In the genomic region with DNA sequence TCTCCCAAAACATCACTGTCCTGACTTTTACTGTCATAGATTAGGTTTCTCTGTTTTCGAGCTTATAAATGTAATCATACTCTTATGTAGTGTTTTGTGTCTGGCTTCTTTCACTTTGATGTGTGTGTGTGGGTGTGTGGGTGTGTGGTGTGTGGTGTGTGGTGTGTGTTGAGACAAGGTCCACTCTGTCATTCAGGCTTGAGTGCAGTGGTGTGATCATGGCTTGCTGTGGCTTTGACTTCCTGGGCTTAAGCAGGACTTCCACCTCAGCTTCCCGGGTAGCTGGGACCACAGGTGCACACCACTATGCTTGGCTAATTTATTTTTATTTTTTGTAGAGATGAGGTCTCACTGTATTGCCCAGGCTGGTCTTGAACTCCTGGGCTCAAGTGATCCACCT, we compare ENCODE assay signal across 10 cellular contexts. TPM values are rescaled to one million over a fixed set of nuclear protein-coding genes. Genes with fewer than 3 reads are reported as not detected.
A peak's percentile ranks its signal among the peaks of the same experiment; 100 is the strongest.
DNase-seq lines count a peak whose midpoint lies in the region; ATAC-seq and TF ChIP-seq lines count a peak whose summit lies in the region.
"Had no signal": no experiment of that assay in that cellular context is flagged by ENCODE, and none has a peak within 500 bp of the region (broad histone marks: within the 10 kb centered on the region; RNA-seq: fewer than 3 reads in every experiment).

No MANE protein-coding gene starts in this region.

- ATAC-seq in HG02610 (IDR thresholded peaks at IDR 0.05; ENCODE audit: unreplicated experiment) (peak; percentile 47), naive B cell (ENCODE audit: low read depth in 2 of 2) (peak in 1 of 2 donors; percentile 23), aorta (ENCODE audit: low FRiP score) (no peak)

- no peaks in the 10 kb centered on the region for H3K9me3 ChIP-seq in CD8-positive, alpha-beta memory T cell (ENCODE audit: low read length)
- H3K9me3 ChIP-seq in aorta (ENCODE audit: control insufficient read depth, low read length) (no peaks in the 10 kb centered on the region), MG63 (no peaks in the 10 kb centered on the region), uterus (no peaks in the 10 kb centered on the region)
- H3K9me3 ChIP-seq: right lobe of liver had no signal

- no peak overlapping the region for H3K27ac ChIP-seq in CD8-positive, alpha-beta memory T cell (ENCODE audit: low read depth, low read length)
- H3K27ac ChIP-seq in aorta (ENCODE audit: low read depth in 1 of 2, low read length in 2 of 2) (no peak overlapping the region), uterus (no peak overlapping the region)
- H3K27ac ChIP-seq: C4-2B, right lobe of liver had no signal

- peaks cover 7% of the 10 kb centered on the region for H3K4me1 ChIP-seq in CD8-positive, alpha-beta memory T cell (ENCODE audit: insufficient read depth, low read length)
- H3K4me1 ChIP-seq in aorta (ENCODE audit: control insufficient read depth in 1 of 2, insufficient read depth in 2 of 2, low read length in 2 of 2) (peaks cover 2 to 5% of the 10 kb centered on the region in 2 donors), uterus (peaks cover 0 to 17% of the 10 kb centered on the region in 2 donors)
- H3K4me1 ChIP-seq: right lobe of liver had no signal

- intact Hi-C loops in aorta (cut with DNase I): no loop called here
- intact Hi-C loops in uterus (cut with DNase I; ENCODE audit: low total_unique reads): no loop called here

- no peaks in the 10 kb centered on the region for H3K9me3 Mint-ChIP-seq in CD8-positive, alpha-beta memory T cell
- no peaks in the 10 kb centered on the region for H3K9me3 Mint-ChIP-seq in activated CD4-positive, alpha-beta memory T cell treated with anti-CD3 and anti-CD28 coated beads, Interleukin-2, amount 10 ng/mL, durations not matched to agents 7 days and 5 days
- no peaks in the 10 kb centered on the region for H3K9me3 Mint-ChIP-seq in naive B cell

- 82 to 90% methylated on average over 2 of the region's 2 CpGs for WGBS in aorta, 2 donors

- H3K27me3 Mint-ChIP-seq in CD8-positive, alpha-beta memory T cell: no peaks in the 10 kb centered on the region
- no peaks in the 10 kb centered on the region for H3K27me3 Mint-ChIP-seq in activated CD4-positive, alpha-beta memory T cell treated with anti-CD3 and anti-CD28 coated beads, Interleukin-2, amount 10 ng/mL, durations not matched to agents 7 days and 5 days
- H3K27me3 Mint-ChIP-seq in naive B cell: no peaks in the 10 kb centered on the region

- CTCF ChIA-PET in CD8-positive, alpha-beta memory T cell (lab: Charles Lee): interaction anchor here (1.8 kb wide), 1 partner anchor 60 kb away, joined by 6 read pairs; a partner anchor contains a TSS
- CTCF ChIA-PET in activated CD4-positive, alpha-beta memory T cell treated with anti-CD3 and anti-CD28 coated beads, Interleukin-2, amount 10 ng/mL, durations not matched to agents 7 days and 5 days (lab: Charles Lee): interaction anchor here (0.6 to 1.5 kb wide), 5 partner anchors 12 to 897 kb away, joined by 3 read pairs; a partner anchor contains a TSS

- no peaks in the 10 kb centered on the region for H3K36me3 ChIP-seq in CD8-positive, alpha-beta memory T cell (ENCODE audit: insufficient read depth, low read length)
- H3K36me3 ChIP-seq in aorta (ENCODE audit: control insufficient read depth in 1 of 2, insufficient read depth in 2 of 2, low read length in 1 of 2): no peaks in the 10 kb centered on the region
- H3K36me3 ChIP-seq in MG63: no peaks in the 10 kb centered on the region; the same call in 1 of the 2 replicates
- H3K36me3 ChIP-seq in uterus: no peaks in the 10 kb centered on the region
- H3K36me3 ChIP-seq: right lobe of liver had no signal

- no peaks in the 10 kb centered on the region for H3K27me3 ChIP-seq in CD8-positive, alpha-beta memory T cell (ENCODE audit: insufficient read depth, low read length, poor library complexity, severe bottlenecking)
- H3K27me3 ChIP-seq in aorta (ENCODE audit: control insufficient read depth in 1 of 2, insufficient read depth in 2 of 2, low read length in 1 of 2): no peaks in the 10 kb centered on the region
- no peaks in the 10 kb centered on the region for H3K27me3 ChIP-seq in MG63
- no peaks in the 10 kb centered on the region for H3K27me3 ChIP-seq in uterus
- H3K27me3 ChIP-seq: right lobe of liver had no signal

- H3K4me1 Mint-ChIP-seq in CD8-positive, alpha-beta memory T cell: peaks cover 58 to 82% (median 78%) of the 10 kb centered on the region in 3 donors
- H3K4me1 Mint-ChIP-seq in activated CD4-positive, alpha-beta memory T cell treated with anti-CD3 and anti-CD28 coated beads, Interleukin-2, amount 10 ng/mL, durations not matched to agents 7 days and 5 days: peaks cover 71% of the 10 kb centered on the region
- H3K4me1 Mint-ChIP-seq in naive B cell: peaks cover 62 to 84% (median 75%) of the 10 kb centered on the region in 3 donors

- H3K4me3 Mint-ChIP-seq in CD8-positive, alpha-beta memory T cell: peak overlapping the region in 1 of 7 donors; percentile 16
- peak overlapping the region; percentile 9 for H3K4me3 Mint-ChIP-seq in activated CD4-positive, alpha-beta memory T cell treated with anti-CD3 and anti-CD28 coated beads, Interleukin-2, amount 10 ng/mL, durations not matched to agents 7 days and 5 days
- peak overlapping the region in 2 of 8 donors; percentile 3 to 48 for H3K4me3 Mint-ChIP-seq in naive B cell

- TF ChIP-seq CTCF in uterus (IDR thresholded peaks at IDR 0.05): no peak

- peaks cover 0 to 3% (median 0%) of the 10 kb centered on the region in 3 donors for H3K36me3 Mint-ChIP-seq in CD8-positive, alpha-beta memory T cell
- H3K36me3 Mint-ChIP-seq in activated CD4-positive, alpha-beta memory T cell treated with anti-CD3 and anti-CD28 coated beads, Interleukin-2, amount 10 ng/mL, durations not matched to agents 7 days and 5 days (ENCODE audit: low read depth): no peaks in the 10 kb centered on the region
- H3K36me3 Mint-ChIP-seq in naive B cell: no peaks in the 10 kb centered on the region

- DNase-seq in CD8-positive, alpha-beta memory T cell: no peak
- DNase-seq in activated CD4-positive, alpha-beta memory T cell treated with anti-CD3 and anti-CD28 coated beads, Interleukin-2, amount 10 ng/mL, durations not matched to agents 7 days and 5 days: peak; percentile 42
- DNase-seq in naive B cell (no peak), aorta (no peak), MG63 (no peak), uterus (no peak), NCI-H2227 treated with DMSO at 0.1 percent for 48 hours (lab: John Stamatoyannopoulos, UW) (no peak)
- DNase-seq: right lobe of liver had no signal

- H3K27ac Mint-ChIP-seq in CD8-positive, alpha-beta memory T cell: peak overlapping the region in 7 of 8 donors; percentile 12 to 72 (median 48)
- H3K27ac Mint-ChIP-seq in activated CD4-positive, alpha-beta memory T cell treated with anti-CD3 and anti-CD28 coated beads, Interleukin-2, amount 10 ng/mL, durations not matched to agents 7 days and 5 days: peak overlapping the region; percentile 20
- peak overlapping the region; percentile 27 to 88 (median 50) for H3K27ac Mint-ChIP-seq in naive B cell

- TF ChIP-seq POLR2A in uterus (IDR thresholded peaks at IDR 0.05): no peak

- POLR2A ChIA-PET in CD8-positive, alpha-beta memory T cell (lab: Charles Lee): no interaction called here
- POLR2A ChIA-PET in activated CD4-positive, alpha-beta memory T cell treated with anti-CD3 and anti-CD28 coated beads, Interleukin-2, amount 10 ng/mL, durations not matched to agents 7 days and 5 days (lab: Charles Lee): interaction anchor here (0.9 to 1.5 kb wide), 2 partner anchors 9 to 60 kb away, joined by 3 read pairs; no protein-coding TSS in a partner anchor

- H3K4me3 ChIP-seq in CD8-positive, alpha-beta memory T cell (ENCODE audit: low read length): no peak overlapping the region
- no peak overlapping the region for H3K4me3 ChIP-seq in aorta (ENCODE audit: low read length in 2 of 2)
- no peak overlapping the region for H3K4me3 ChIP-seq in MG63
- H3K4me3 ChIP-seq in uterus: no peak overlapping the region
- H3K4me3 ChIP-seq: right lobe of liver had no signal

RNA-seq across cellular contexts. Expression of a gene that starts 59.6 kb away (rescaled TPM):
- total RNA-seq in CD8-positive, alpha-beta memory T cell: 10 to 100 TPM; 45.4 to 55.1 TPM
- 39.4 TPM for polyA plus RNA-seq in CD8-positive, alpha-beta memory T cell
- 10 to 100 TPM; 59.5 to 60.6 TPM for total RNA-seq in activated CD4-positive, alpha-beta memory T cell treated with anti-CD3 and anti-CD28 coated beads, Interleukin-2, amount 10 ng/mL, durations not matched to agents 7 days and 5 days
- 10 to 100 TPM; 38.8 to 50.4 (median 43.0) TPM for polyA plus RNA-seq in naive B cell (ENCODE audit: low read depth in 6 of 6)
- total RNA-seq in aorta: 10 to 100 TPM; 46.2 to 52.9 TPM
- 10 to 100 TPM in 1 of 2 donors, 1 to 10 TPM in 1; 9.5 to 12.5 TPM for polyA plus RNA-seq in aorta
- 9.4 and 18.8 TPM in 2 replicates for total RNA-seq in MG63 (2014; rRNA removed; shearing (Covaris generic); ENCODE audit: low replicate concordance)
- 100 to 1,000 TPM in 2 of 4 donors, 10 to 100 TPM in 2; 36.6 to 192 (median 91.0) TPM for total RNA-seq in uterus
